ENCODE assay signal across 14 cellular contexts in the genomic region with DNA sequence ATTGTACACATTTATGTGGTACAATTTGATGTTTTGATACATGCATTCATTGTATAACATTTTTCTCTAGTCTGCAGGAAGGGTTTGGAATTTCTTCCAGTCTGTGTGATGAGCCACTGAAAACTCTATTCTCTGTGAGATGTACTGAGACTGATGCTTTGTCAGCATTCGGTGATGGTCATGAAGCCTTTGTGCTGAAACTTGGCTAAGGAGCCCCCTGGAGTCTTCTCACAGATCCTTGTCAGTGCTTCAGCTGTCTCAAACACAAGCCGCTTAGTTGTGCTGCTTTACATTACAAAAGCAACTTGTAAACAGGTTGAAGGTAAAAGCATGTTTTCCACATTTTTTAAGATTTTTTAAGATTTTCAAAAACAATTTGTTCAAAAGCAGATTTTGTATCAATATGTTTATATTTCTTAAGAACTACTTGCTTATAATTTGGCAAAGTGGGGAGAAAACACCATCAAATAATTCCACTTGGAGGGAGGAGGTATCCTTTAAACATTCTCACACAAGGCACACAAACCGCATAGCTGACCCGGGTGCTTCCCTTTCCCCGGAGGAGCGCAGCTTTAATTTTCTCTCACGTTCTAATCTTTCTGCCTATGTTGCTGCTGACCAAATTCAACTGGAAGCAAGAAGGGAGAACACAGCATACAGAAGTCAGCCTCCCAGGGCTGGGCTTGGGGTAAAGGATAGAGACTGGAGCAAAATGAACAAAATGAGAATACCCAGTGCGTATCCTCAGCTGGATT.
DNase-seq lines count a peak whose midpoint lies in the region; ATAC-seq and TF ChIP-seq lines count a peak whose summit lies in the region.
"Had no signal": no experiment of that assay in that cellular context is flagged by ENCODE, and none has a peak within 500 bp of the region (broad histone marks: within the 10 kb centered on the region; RNA-seq: fewer than 3 reads in every experiment).

No MANE protein-coding gene starts in this region.

- no peaks in the 10 kb centered on the region for H3K27me3 ChIP-seq in endodermal cell (ENCODE audit: control insufficient read depth, insufficient read depth, low read length, poor library complexity, severe bottlenecking)
- H3K27me3 ChIP-seq: SJSA1 had no signal

- H3K4me3 Mint-ChIP-seq in endodermal cell = no peak overlapping the region

- peak; percentile 50 for TF ChIP-seq CTCF in endodermal cell (conservative IDR thresholded peaks at IDR 0.05)

- H3K9me3 ChIP-seq in endodermal cell (ENCODE audit: control insufficient read depth, low read length) = peaks cover 9% of the 10 kb centered on the region
- H3K9me3 ChIP-seq: SJSA1 had no signal

- H3K27ac Mint-ChIP-seq in endodermal cell = peak overlapping the region; percentile 1

- H3K27ac ChIP-seq in endodermal cell (ENCODE audit: low read depth, low read length) = peak overlapping the region; percentile 34
- H3K27ac ChIP-seq: KMS-11, RWPE1, SJSA1 had no signal

- H3K9ac ChIP-seq in endodermal cell (ENCODE audit: extremely low read depth, low read length, poor library complexity, severe bottlenecking) = no peak overlapping the region
- H3K9ac ChIP-seq: KMS-11 had no signal

- ATAC-seq in GM19463 (IDR thresholded peaks at IDR 0.05; ENCODE audit: unreplicated experiment) = no peak
- ATAC-seq in GM21390 (IDR thresholded peaks at IDR 0.05; ENCODE audit: unreplicated experiment) = no peak
- ATAC-seq: HepG2 had no signal

- H3K27me3 Mint-ChIP-seq in endodermal cell (ENCODE audit: insufficient read depth) = no peaks in the 10 kb centered on the region

- peaks cover 15% of the 10 kb centered on the region for H3K9me3 Mint-ChIP-seq in endodermal cell

- H3K4me1 ChIP-seq in endodermal cell (ENCODE audit: control insufficient read depth, insufficient read depth, low read length) = no peaks in the 10 kb centered on the region
- H3K4me1 ChIP-seq: SJSA1 had no signal

- H3K4me1 Mint-ChIP-seq in endodermal cell = peaks cover 11% of the 10 kb centered on the region

- peak; percentile 1 for DNase-seq in LHCN-M2 (ENCODE audit: low read depth)
- peak; percentile 81 for DNase-seq in endodermal cell
- DNase-seq in medulla oblongata (ENCODE audit: extremely low spot score) = peak; percentile 19
- DNase-seq in DMS153 (lab: John Stamatoyannopoulos, UW) = no peak
- DNase-seq in NK-92 treated with Interleukin-12 subunit alpha and Interleukin-12 subunit beta, amount 100 ng/mL, for 24 hours (lab: John Stamatoyannopoulos, UW) = no peak
- DNase-seq: DMS 273 treated with DMSO at 0.1 percent for 48 hours, NCI-H187 treated with DMSO at 0.1 percent for 48 hours, NCI-H524 had no signal

- WGBS in endodermal cell (ENCODE audit: insufficient coverage in 1 of 2, insufficient read length in 1 of 2), 2 experiments = 38 to 39% methylated on average over 3 to 8 of the region's 8 CpGs

- no peak overlapping the region for H3K4me3 ChIP-seq in endodermal cell (ENCODE audit: low read length)
- H3K4me3 ChIP-seq: SJSA1 had no signal

- no peaks in the 10 kb centered on the region for H3K36me3 Mint-ChIP-seq in endodermal cell (ENCODE audit: low read depth)

- no peaks in the 10 kb centered on the region for H3K36me3 ChIP-seq in endodermal cell (ENCODE audit: control insufficient read depth, insufficient read depth, low read length)
- H3K36me3 ChIP-seq: SJSA1 had no signal

Comparison
In these comparisons a context has a peak if more than half of its experiments do, and no peak if none do; other contexts are left out.
1. DNase-seq: peak in LHCN-M2 (single experiment), endodermal cell (single experiment) and medulla oblongata (single experiment); none in DMS153 (single experiment) and NK-92 treated with Interleukin-12 subunit alpha and Interleukin-12 subunit beta, amount 100 ng/mL, for 24 hours (single experiment).